9 cellular contexts compared by ENCODE assay signal in the genomic region with DNA sequence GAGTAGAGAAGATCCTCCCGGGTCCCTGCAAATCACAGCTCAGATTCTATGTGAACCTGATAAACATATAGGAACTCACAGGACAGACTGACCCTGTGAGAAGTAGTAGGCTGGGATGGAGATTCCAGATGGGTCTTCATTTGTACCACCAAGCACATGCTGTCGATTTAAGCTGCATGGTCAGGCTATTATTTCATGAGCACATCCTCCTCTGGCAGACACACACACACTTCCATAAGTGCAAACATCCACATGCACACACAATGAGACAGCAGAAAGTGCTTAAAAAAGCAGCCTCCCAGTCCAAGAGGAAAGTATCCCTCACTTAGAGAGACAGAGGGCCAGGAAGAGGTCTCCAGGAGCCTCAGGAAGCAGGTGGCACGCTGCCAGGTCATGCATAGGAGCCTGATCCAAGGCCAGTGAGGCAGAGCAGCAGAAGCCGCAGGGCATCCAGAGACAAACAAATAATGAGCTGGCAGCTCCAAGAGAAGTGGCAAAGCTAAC.
DNase-seq lines count a peak whose midpoint lies in the region; ATAC-seq, FAIRE-seq and TF ChIP-seq lines count a peak whose summit lies in the region.
"Had no signal": no experiment of that assay in that cellular context is flagged by ENCODE, and none has a peak within 500 bp of the region (broad histone marks: within the 10 kb centered on the region; RNA-seq: fewer than 3 reads in every experiment).

No MANE protein-coding gene starts in this region.

- 0% methylated on average over 4 of the region's 4 CpGs for WGBS in K562 (ENCODE audit: insufficient coverage, low coverage, missing lambda C conversion rate)
- whole genome bisulfite sequencing in right lobe of liver (ENCODE audit: insufficient coverage, low coverage, low lambda C conversion rate, missing lambda C conversion rate), result 5% methylated on average over 2 of the region's 4 CpGs
- WGBS in gastroesophageal sphincter (ENCODE audit: low coverage in 1 of 2), 2 donors, result 28 to 37% methylated on average over 2 to 4 of the region's 4 CpGs

- POLR2A ChIA-PET in K562 (lab: Yijun Ruan, JAX), result no interaction called here

- H3K36me3 ChIP-seq in K562 (ENCODE audit: control insufficient read depth, insufficient read depth, low read length), result no peaks in the 10 kb centered on the region
- no peaks in the 10 kb centered on the region for H3K36me3 ChIP-seq in right lobe of liver
- H3K36me3 ChIP-seq in gastroesophageal sphincter, result no peaks in the 10 kb centered on the region
- H3K36me3 ChIP-seq: esophagus muscularis mucosa had no signal

- no peaks in the 10 kb centered on the region for H4K20me1 ChIP-seq in K562 (replicated peaks; ENCODE audit: control insufficient read depth, insufficient read depth, low read length)

- no peak overlapping the region for H3K27ac ChIP-seq in K562 (ENCODE audit: extremely low read depth, low read depth, low read length)
- no peak overlapping the region for H3K27ac ChIP-seq in right lobe of liver
- no peak overlapping the region for H3K27ac ChIP-seq in gastroesophageal sphincter

- no peak overlapping the region for H3K9ac ChIP-seq in K562 (ENCODE audit: insufficient read depth in 1 of 2, low read depth in 2 of 2, low read length in 2 of 2)

- H3K4me1 ChIP-seq in K562 (replicated peaks in 1 of 2; ENCODE audit: control insufficient read depth in 2 of 2, insufficient read depth in 2 of 2, low read length in 2 of 2) (no peaks in the 10 kb centered on the region), right lobe of liver (peaks cover 0 to 6% (median 0%) of the 10 kb centered on the region in 4 donors), gastroesophageal sphincter (peaks cover 0 to 6% (median 0%) of the 10 kb centered on the region in 3 donors)

- no peak overlapping the region for H3K4me3 ChIP-seq in K562
- H3K4me3 ChIP-seq in right lobe of liver, result no peak overlapping the region
- H3K4me3 ChIP-seq in gastroesophageal sphincter, result no peak overlapping the region
- H3K4me3 ChIP-seq: esophagus muscularis mucosa had no signal

- no peak for TF ChIP-seq CTCF in K562 (IDR thresholded peaks at IDR 0.05 in 2 of 3, conservative IDR thresholded peaks at IDR 0.05 in 1 of 3; ENCODE audit: insufficient read depth in 2 of 3, low read depth in 1 of 3, low read length in 3 of 3)
- TF ChIP-seq CTCF in right lobe of liver (IDR thresholded peaks at IDR 0.05), result no peak
- no peak for TF ChIP-seq CTCF in gastroesophageal sphincter (IDR thresholded peaks at IDR 0.05)

- no peak for ATAC-seq in K562
- ATAC-seq in right lobe of liver, result peak in 3 of 4 donors; percentile 34 to 58 (median 46)
- ATAC-seq in gastroesophageal sphincter, result no peak
- no peak for ATAC-seq in GM21576 (IDR thresholded peaks at IDR 0.05; ENCODE audit: unreplicated experiment)
- no peak for ATAC-seq in GM19023 (IDR thresholded peaks at IDR 0.05; ENCODE audit: unreplicated experiment)

- no peak overlapping the region for H3K4me2 ChIP-seq in K562 (ENCODE audit: insufficient read depth, low read length)

- no peak for FAIRE-seq in K562 (lab: Jason Lieb, UNC)

- no peak for TF ChIP-seq RAD21 in K562 (CRISPR knock-in tag; conservative IDR thresholded peaks at IDR 0.05 in 1 of 2, IDR thresholded peaks at IDR 0.05 in 1 of 2)

- TF ChIP-seq EP300 in K562 (IDR thresholded peaks at IDR 0.05; ENCODE audit: low read length), result no peak
- no peak for TF ChIP-seq EP300 in gastroesophageal sphincter (IDR thresholded peaks at IDR 0.05)

- BruUV-seq in K562 (replicated peaks; lab: Mats Ljungman, UMichigan), result no TSS peak

- H3K9me1 ChIP-seq in K562 (ENCODE audit: control insufficient read depth, insufficient read depth, low read length), result no peaks in the 10 kb centered on the region

- no peaks in the 10 kb centered on the region for H3K9me3 ChIP-seq in K562 (replicated peaks; ENCODE audit: control insufficient read depth, insufficient read depth, low read depth, low read length)
- no peaks in the 10 kb centered on the region for H3K9me3 ChIP-seq in right lobe of liver
- H3K9me3 ChIP-seq in gastroesophageal sphincter, result no peaks in the 10 kb centered on the region
- H3K9me3 ChIP-seq: esophagus muscularis mucosa had no signal

- no peaks in the 10 kb centered on the region for H3K79me2 ChIP-seq in K562 (ENCODE audit: control insufficient read depth, insufficient read depth, low read length)

- CTCF ChIA-PET in K562 (lab: Yijun Ruan, JAX; ENCODE audit: low intra/inter-chr PET ratio), result no interaction called here

- TF ChIP-seq POLR2A in K562 (conservative IDR thresholded peaks at IDR 0.05) (no peak), right lobe of liver (IDR thresholded peaks at IDR 0.05) (no peak), gastroesophageal sphincter (IDR thresholded peaks at IDR 0.05) (no peak)

- intact Hi-C loops in K562 (cut with micrococcal nuclease), result no loop called here
- intact Hi-C loops in right lobe of liver (cut with DNase I), result no loop called here

- DNase-seq in EL (peak; percentile 78), NCI-H2029 treated with DMSO at 0.1 percent for 48 hours (lab: John Stamatoyannopoulos, UW) (peak; percentile 79), K562 (ENCODE audit: extremely low read depth in 1 of 4, low spot score in 3 of 4) (no peak), right lobe of liver (peak in 1 of 3 donors; percentile 31)
- no peak for DNase-seq in activated CD4-positive, CD25-positive, alpha-beta regulatory T cell treated with anti-CD3 and anti-CD28 coated beads, Interleukin-2, amount 50 U/mL, for 72 hours

- in situ Hi-C loops in K562 (cut with MboI), result no loop called here

- peaks cover 2 to 4% of the 10 kb centered on the region in 2 experiments; a peak in 3 of 5 replicates for H3K27me3 ChIP-seq in K562 (ENCODE audit: control insufficient read depth in 2 of 2, insufficient read depth in 2 of 2, low read length in 2 of 2)
- H3K27me3 ChIP-seq in right lobe of liver, result no peaks in the 10 kb centered on the region
- H3K27me3 ChIP-seq in gastroesophageal sphincter, result no peaks in the 10 kb centered on the region
- H3K27me3 ChIP-seq: esophagus muscularis mucosa had no signal

- H2AFZ ChIP-seq in K562 (ENCODE audit: low read depth, low read length), result no peak overlapping the region

TF ChIP-seq in K562, 482 proteins besides CTCF, POLR2A, EP300 and RAD21:
- peak; percentile 38 for TF ChIP-seq NFIC (IDR thresholded peaks at IDR 0.05)
- no peak for TF ChIP-seq PRDM10 (IDR thresholded peaks at IDR 0.05; ENCODE audit: partially characterized antibody)

Comparison
In these comparisons a context has a peak if more than half of its experiments do, and no peak if none do; other contexts are left out.
1. DNase-seq: peak in EL (single experiment) and NCI-H2029 treated with DMSO at 0.1 percent for 48 hours (single experiment); none in K562 (0 of 4) and activated CD4-positive, CD25-positive, alpha-beta regulatory T cell treated with anti-CD3 and anti-CD28 coated beads, Interleukin-2, amount 50 U/mL, for 72 hours (single experiment).
2. ATAC-seq: peak in right lobe of liver (3 of 4); none in K562 (single experiment), gastroesophageal sphincter (single experiment), GM21576 (single experiment) and GM19023 (single experiment).